ENCODE assay signal across 1 cellular context in genomic region chr7:70380315-70381027, GRCh38.
TF ChIP-seq lines count a peak whose summit lies in the region.

No MANE protein-coding gene starts in this region.

TF ChIP-seq in SK-N-SH, 30 proteins besides CTCF, POLR2A, EP300 and RAD21 (continued from another document):
- TF ChIP-seq SMC3 (IDR thresholded peaks at IDR 0.05; ENCODE audit: low read depth, low read length) (no peak), TAF1 (IDR thresholded peaks at IDR 0.05; ENCODE audit: borderline replicate concordance, low read depth, low read length) (no peak), YY1 (IDR thresholded peaks at IDR 0.05; ENCODE audit: low read depth) (no peak; the same call in 1 of the 2 replicates), USF2 (IDR thresholded peaks at IDR 0.05; ENCODE audit: borderline replicate concordance, low read depth, low read length) (no peak), USF1 (IDR thresholded peaks at IDR 0.05; ENCODE audit: borderline replicate concordance, low read depth) (no peak), PBX3 (IDR thresholded peaks at IDR 0.05) (peak; percentile 93), FOSL2 (IDR thresholded peaks at IDR 0.05; ENCODE audit: borderline replicate concordance, low read depth) (peak; percentile 90), JUND (IDR thresholded peaks at IDR 0.05) (peak; percentile 97), FOXM1 (IDR thresholded peaks at IDR 0.05; ENCODE audit: low read depth) (peak; percentile 99), FOXJ3 (CRISPR knock-in tag; IDR thresholded peaks at IDR 0.05) (no peak), RFX5 (IDR thresholded peaks at IDR 0.05; ENCODE audit: low read length) (no peak), SIN3A (IDR thresholded peaks at IDR 0.05; ENCODE audit: borderline replicate concordance, low read depth, low read length) (peak; percentile 25; the same call in 1 of the 2 replicates), GABPA (IDR thresholded peaks at IDR 0.05; ENCODE audit: low read depth) (no peak; the same call in 1 of the 2 replicates), TCF12 (IDR thresholded peaks at IDR 0.05) (peak; percentile 98), ZBTB33 (IDR thresholded peaks at IDR 0.05; ENCODE audit: borderline replicate concordance, low read depth) (peak; percentile 51), CHD2 (IDR thresholded peaks at IDR 0.05; ENCODE audit: low read length, partially characterized antibody) (no peak), TEAD4 (IDR thresholded peaks at IDR 0.05; ENCODE audit: borderline replicate concordance, insufficient read depth) (peak; percentile 99), NFIC (IDR thresholded peaks at IDR 0.05; ENCODE audit: borderline replicate concordance) (peak; percentile 98), REST (IDR thresholded peaks at IDR 0.05; ENCODE audit: low read depth, low read length) (no peak; the same call in 1 of the 2 replicates), ELF1 (IDR thresholded peaks at IDR 0.05) (no peak; the same call in 1 of the 2 replicates), RCOR1 (IDR thresholded peaks at IDR 0.05; ENCODE audit: low read length) (no peak), POLR2AphosphoS5 (IDR thresholded peaks at IDR 0.05; ENCODE audit: low read depth, low read length) (peak; percentile 82; the same call in 1 of the 2 replicates)
